ENCODE assay signal across 14 cellular contexts in genomic region chr2:207765960-207766582, GRCh38. TPM values are rescaled to one million over a fixed set of nuclear protein-coding genes. Genes with fewer than 3 reads are reported as not detected.
DNase-seq lines count a peak whose midpoint lies in the region; ATAC-seq and TF ChIP-seq lines count a peak whose summit lies in the region.
"Had no signal": no experiment of that assay in that cellular context is flagged by ENCODE, and none has a peak within 500 bp of the region (broad histone marks: within the 10 kb centered on the region; RNA-seq: fewer than 3 reads in every experiment).

No MANE protein-coding gene starts in this region.

- CTCF ChIA-PET in naive thymus-derived CD4-positive, alpha-beta T cell (lab: Charles Lee): no interaction called here

- no peak overlapping the region for H3K4me3 ChIP-seq in Karpas-422 (ENCODE audit: low read length)
- H3K4me3 ChIP-seq in coronary artery: no peak overlapping the region
- H3K4me3 ChIP-seq in mucosa of stomach (ENCODE audit: low read length): peak overlapping the region; percentile 29
- no peak overlapping the region for H3K4me3 ChIP-seq in naive thymus-derived CD4-positive, alpha-beta T cell (ENCODE audit: low read length)

- intact Hi-C loops in naive thymus-derived CD4-positive, alpha-beta T cell (cut with micrococcal nuclease): loop anchor here (5.0 kb wide), 4 partner anchors 239 to 501 kb away; partner anchors contain the start of genes CREB1 (in 1 of the 2), PIKFYVE (in 1 of the 2) and PLEKHM3 (in 1 of the 2)

- H3K4me3 Mint-ChIP-seq in naive thymus-derived CD4-positive, alpha-beta T cell: peak overlapping the region in 5 of 10 donors; percentile 16 to 77 (median 42)
- H3K4me3 Mint-ChIP-seq: activated CD8-positive, alpha-beta memory T cell treated with anti-CD3 and anti-CD28 coated beads, Interleukin-2, amount 10 ng/mL, durations not matched to agents 7 days and 5 days had no signal

- peak overlapping the region; percentile 68 for H3K4me2 ChIP-seq in Karpas-422 (ENCODE audit: low read depth, low read length, poor library complexity, severe bottlenecking)

- peaks cover 57% of the 10 kb centered on the region for H3K79me2 ChIP-seq in Karpas-422 (ENCODE audit: low read length)

- no peaks in the 10 kb centered on the region for H4K20me1 ChIP-seq in Karpas-422 (ENCODE audit: insufficient read depth, low read depth, low read length)

- no peak overlapping the region for H3K27ac Mint-ChIP-seq in naive thymus-derived CD4-positive, alpha-beta T cell
- H3K27ac Mint-ChIP-seq: activated CD8-positive, alpha-beta memory T cell treated with anti-CD3 and anti-CD28 coated beads, Interleukin-2, amount 10 ng/mL, durations not matched to agents 7 days and 5 days had no signal

- H3K9me3 Mint-ChIP-seq in naive thymus-derived CD4-positive, alpha-beta T cell: peaks cover 0 to 1% (median 0%) of the 10 kb centered on the region in 11 donors

- H3K9me2 ChIP-seq in Karpas-422 (replicated peaks; ENCODE audit: insufficient read depth, low read length): no peaks in the 10 kb centered on the region

- H3K9me3 ChIP-seq in Karpas-422 (ENCODE audit: low read length) (no peaks in the 10 kb centered on the region), mucosa of stomach (ENCODE audit: control insufficient read depth, low read length) (no peaks in the 10 kb centered on the region)
- H3K9me3 ChIP-seq in naive thymus-derived CD4-positive, alpha-beta T cell (ENCODE audit: control insufficient read depth in 2 of 3, low read length in 3 of 3): no peaks in the 10 kb centered on the region
- H3K9me3 ChIP-seq: BE2C had no signal

- H3K27ac ChIP-seq in Karpas-422 (ENCODE audit: low read length): peak overlapping the region; percentile 21; the same call in 1 of the 2 replicates
- H3K27ac ChIP-seq in coronary artery: no peak overlapping the region
- H3K27ac ChIP-seq in naive thymus-derived CD4-positive, alpha-beta T cell (ENCODE audit: low read depth, low read length): no peak overlapping the region

- no peak overlapping the region for H2AFZ ChIP-seq in Karpas-422 (ENCODE audit: low read length)

- ATAC-seq in naive thymus-derived CD4-positive, alpha-beta T cell: no peak
- ATAC-seq: activated CD8-positive, alpha-beta memory T cell treated with anti-CD3 and anti-CD28 coated beads, Interleukin-2, amount 10 ng/mL, durations not matched to agents 7 days and 5 days had no signal

- no peaks in the 10 kb centered on the region for H3K36me3 Mint-ChIP-seq in naive thymus-derived CD4-positive, alpha-beta T cell

- H3K4me1 ChIP-seq in Karpas-422 (ENCODE audit: low read length): peaks cover 60% of the 10 kb centered on the region
- H3K4me1 ChIP-seq in mucosa of stomach (ENCODE audit: control insufficient read depth, insufficient read depth, low read length): peaks cover 49% of the 10 kb centered on the region
- H3K4me1 ChIP-seq in naive thymus-derived CD4-positive, alpha-beta T cell (ENCODE audit: control insufficient read depth in 2 of 2, insufficient read depth in 2 of 2, low read length in 2 of 2): peaks cover 19 to 24% of the 10 kb centered on the region in 2 donors
- H3K4me1 ChIP-seq: BE2C had no signal

- DNase-seq in CD1c-positive myeloid dendritic cell (ENCODE audit: extremely low spot score) (peak; percentile 25), Karpas-422 (peak; percentile 44), coronary artery (ENCODE audit: low spot score) (peak; percentile 17), NCI-H1092 (lab: John Stamatoyannopoulos, UW) (no peak)
- no peak for DNase-seq in naive thymus-derived CD4-positive, alpha-beta T cell
- DNase-seq in stimulated activated naive CD4-positive, alpha-beta T cell (lab: John Stamatoyannopoulos, UW): no peak
- DNase-seq in activated CD8-positive, alpha-beta memory T cell treated with anti-CD3 and anti-CD28 coated beads, Interleukin-2, amount 50 U/mL, for 4 hours: no peak
- DNase-seq: activated CD8-positive, alpha-beta memory T cell treated with anti-CD3 and anti-CD28 coated beads, Interleukin-2, amount 10 ng/mL, durations not matched to agents 7 days and 5 days; BE2C; foreskin fibroblast; KG1; NCI-H510A; T-helper 1 cell had no signal

- H3K36me3 ChIP-seq in Karpas-422 (ENCODE audit: insufficient read depth, low read length): no peaks in the 10 kb centered on the region; the same call in 1 of the 2 replicates
- H3K36me3 ChIP-seq in mucosa of stomach (ENCODE audit: control insufficient read depth, insufficient read depth, low read length): peaks cover 11% of the 10 kb centered on the region
- H3K36me3 ChIP-seq in naive thymus-derived CD4-positive, alpha-beta T cell (ENCODE audit: control insufficient read depth in 2 of 3, insufficient read depth in 3 of 3, low read length in 3 of 3): no peaks in the 10 kb centered on the region
- H3K36me3 ChIP-seq: BE2C had no signal

- peaks cover 9 to 37% (median 29%) of the 10 kb centered on the region in 7 donors for H3K4me1 Mint-ChIP-seq in naive thymus-derived CD4-positive, alpha-beta T cell

- H3K27me3 ChIP-seq in Karpas-422 (ENCODE audit: low read length): no peaks in the 10 kb centered on the region
- no peaks in the 10 kb centered on the region for H3K27me3 ChIP-seq in mucosa of stomach (ENCODE audit: control insufficient read depth, insufficient read depth, low read length)
- H3K27me3 ChIP-seq in naive thymus-derived CD4-positive, alpha-beta T cell (ENCODE audit: control insufficient read depth in 2 of 2, insufficient read depth in 2 of 2, low read length in 2 of 2): peaks cover 0 to 3% of the 10 kb centered on the region in 2 donors
- H3K27me3 ChIP-seq: BE2C had no signal

- peaks cover 25 to 75% (median 43%) of the 10 kb centered on the region in 5 donors for H3K27me3 Mint-ChIP-seq in naive thymus-derived CD4-positive, alpha-beta T cell

- POLR2A ChIA-PET in naive thymus-derived CD4-positive, alpha-beta T cell (lab: Charles Lee): no interaction called here

- TF ChIP-seq CTCF in coronary artery (IDR thresholded peaks at IDR 0.05): no peak

- H3K9ac ChIP-seq in Karpas-422 (ENCODE audit: low read length) (no peak overlapping the region), mucosa of stomach (ENCODE audit: low read length) (peak overlapping the region; percentile 99)

RNA-seq across cellular contexts. Expression of gene FZD5, which starts 3.6 kb away (rescaled TPM):
- 4.0 and 4.8 TPM in 2 replicates for total RNA-seq in Karpas-422 (2014; rRNA removed; shearing (Covaris generic); ENCODE audit: low replicate concordance)
- under 1 TPM; 0.13 to 0.93 (median 0.27) TPM for total RNA-seq in naive thymus-derived CD4-positive, alpha-beta T cell
- not detected for polyA plus RNA-seq in naive thymus-derived CD4-positive, alpha-beta T cell

RNA-seq across cellular contexts. Expression of gene CCNYL1, which starts 54.6 kb away (rescaled TPM):
- total RNA-seq in Karpas-422 (2014; rRNA removed; shearing (Covaris generic); ENCODE audit: low replicate concordance): 12.6 and 30.5 TPM in 2 replicates
- 10 to 100 TPM in 3 of 5 experiments, 1 to 10 TPM in 2; 6.7 to 16.7 (median 10.7) TPM for total RNA-seq in naive thymus-derived CD4-positive, alpha-beta T cell
- 1 to 10 TPM; 1.7 to 2.6 TPM for polyA plus RNA-seq in naive thymus-derived CD4-positive, alpha-beta T cell

Comparison
In these comparisons a context has a peak if more than half of its experiments do, and no peak if none do; other contexts are left out.
1. DNase-seq: peak in CD1c-positive myeloid dendritic cell (single experiment), Karpas-422 (single experiment) and coronary artery (single experiment); none in naive thymus-derived CD4-positive, alpha-beta T cell (0 of 9), NCI-H1092 (single experiment), stimulated activated naive CD4-positive, alpha-beta T cell (0 of 6) and activated CD8-positive, alpha-beta memory T cell treated with anti-CD3 and anti-CD28 coated beads, Interleukin-2, amount 50 U/mL, for 4 hours (single experiment).